In the genomic region with DNA sequence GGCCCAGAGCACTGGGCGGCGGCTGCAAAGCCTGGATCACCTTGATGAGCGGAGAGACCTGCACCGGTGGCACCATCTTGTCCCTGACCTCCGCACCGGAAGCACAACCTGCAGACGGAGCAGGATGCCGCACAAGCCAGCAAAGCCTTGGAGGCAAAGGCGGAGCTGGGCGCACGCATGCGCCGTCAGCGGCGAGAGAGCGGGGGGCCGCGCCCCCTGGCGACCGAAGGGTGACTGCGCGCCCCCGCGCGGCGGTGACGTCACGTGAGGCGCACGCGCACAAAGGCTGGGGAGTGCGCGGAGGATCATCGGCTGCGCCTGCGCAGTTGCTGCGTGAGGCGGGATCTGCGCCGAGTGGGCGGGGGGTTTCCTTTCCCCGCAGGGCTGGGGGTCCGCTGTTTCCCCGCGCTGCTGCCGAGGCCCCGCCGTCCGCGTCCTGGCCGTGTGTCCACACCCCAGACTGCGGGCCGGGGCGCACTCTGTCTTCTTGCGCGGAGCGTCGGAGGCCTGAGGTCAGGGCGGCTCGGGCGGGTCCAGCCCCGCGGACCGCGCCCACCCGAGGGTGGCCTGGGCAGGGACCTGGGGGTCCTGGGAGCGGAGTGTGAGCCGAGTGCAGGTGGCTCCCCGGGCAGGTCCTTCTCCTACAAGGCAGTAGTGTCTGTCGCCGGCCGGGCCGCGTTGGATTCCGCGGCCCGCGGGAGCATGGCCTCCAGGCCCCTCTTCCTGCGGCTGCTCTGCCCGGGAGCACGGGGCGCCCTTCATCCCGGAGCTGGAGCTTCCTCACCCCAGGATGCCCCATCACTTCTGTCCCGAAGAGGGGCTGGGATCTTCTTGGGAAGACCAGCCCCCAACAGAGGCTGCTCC, we compare ENCODE assay signal across 8 cellular contexts. TPM values are rescaled to one million over a fixed set of nuclear protein-coding genes. Genes with fewer than 3 reads are reported as not detected.
A peak's percentile ranks its signal among the peaks of the same experiment; 100 is the strongest.
DNase-seq lines count a peak whose midpoint lies in the region; ATAC-seq, FAIRE-seq and TF ChIP-seq lines count a peak whose summit lies in the region.

Gene ATP5ME (minus strand): TSS at position 105 of the 864 bp plus-strand sequence. CDS start 29 bp downstream, at position 76.
Gene MYL5 (plus strand): TSS at position 371 of the 864 bp plus-strand sequence. CDS start 3,485 bp downstream, outside the sequence.

- ATAC-seq in HG02840 (IDR thresholded peaks at IDR 0.05; ENCODE audit: low FRiP score, unreplicated experiment) (peak; percentile 78), heart right ventricle (peak; percentile 86 to 95 (median 89)), upper lobe of left lung (ENCODE audit: low FRiP score in 2 of 2) (peak; percentile 95 to 96)

- peaks cover 0 to 32% (median 17%) of the 10 kb centered on the region in 9 donors for H3K36me3 ChIP-seq in heart right ventricle
- H3K36me3 ChIP-seq in upper lobe of left lung = peaks cover 3 to 32% (median 15%) of the 10 kb centered on the region in 4 donors

- peak; percentile 100 for FAIRE-seq in GM12891 (lab: Jason Lieb, UNC)

- H3K27ac ChIP-seq in adipose tissue (ENCODE audit: low read depth, low read length) (no peak within 1 kb of the TSS), heart right ventricle (peak within 1 kb of the TSS; percentile 57 to 99 (median 95)), upper lobe of left lung (peak within 1 kb of the TSS; percentile 89 to 98 (median 92))

- peak within 1 kb of the TSS; percentile 70 to 100 (median 89) for H3K4me3 ChIP-seq in heart right ventricle
- H3K4me3 ChIP-seq in upper lobe of left lung = peak within 1 kb of the TSS; percentile 50 to 97 (median 75)

- peak; percentile 85 to 99 (median 96) for TF ChIP-seq CTCF in heart right ventricle (IDR thresholded peaks at IDR 0.05)
- peak; percentile 80 to 100 (median 98) for TF ChIP-seq CTCF in upper lobe of left lung (IDR thresholded peaks at IDR 0.05)

- WGBS in adipose tissue, 3 donors = 0% methylated on average over 67 to 84 of the region's 84 CpGs
- WGBS in heart right ventricle, 2 donors = 0 to 1% methylated on average over 76 to 84 of the region's 84 CpGs
- WGBS in upper lobe of left lung, 2 donors = 0% methylated on average over 6 to 24 of the region's 84 CpGs

- TF ChIP-seq POLR2A in GM12891 (IDR thresholded peaks at IDR 0.05; ENCODE audit: low read depth, low read length) = peak; percentile 91
- peak; percentile 23 to 91 (median 82) for TF ChIP-seq POLR2A in upper lobe of left lung (IDR thresholded peaks at IDR 0.05)

- TF ChIP-seq EP300 in upper lobe of left lung (IDR thresholded peaks at IDR 0.05) = peak in 1 of 4 donors; percentile 56

- intact Hi-C loops in heart right ventricle (cut with DNase I) = no loop called here
- intact Hi-C loops in posterior cingulate gyrus (cut with DNase I) = loop anchor here (10.0 kb wide), 2 partner anchors 70 to 200 kb away; no protein-coding TSS in a partner anchor

- H3K9me3 ChIP-seq in heart right ventricle = no peaks in the 10 kb centered on the region
- no peaks in the 10 kb centered on the region for H3K9me3 ChIP-seq in upper lobe of left lung

- peaks cover 5 to 33% (median 26%) of the 10 kb centered on the region in 9 donors for H3K4me1 ChIP-seq in heart right ventricle
- H3K4me1 ChIP-seq in upper lobe of left lung = peaks cover 11 to 28% (median 17%) of the 10 kb centered on the region in 4 donors

- DNase-seq in GM12891 (ENCODE audit: insufficient read length, low spot score) (peak; percentile 100), NCI-H1436 (lab: John Stamatoyannopoulos, UW) (peak; percentile 95), T follicular helper cell (ENCODE audit: low read depth) (peak; percentile 97), heart right ventricle (peak; percentile 96 to 97), posterior cingulate gyrus (peak; percentile 91 to 99 (median 95)), upper lobe of left lung (peak; percentile 99 to 100)

- H3K27me3 ChIP-seq in heart right ventricle = no peaks in the 10 kb centered on the region
- no peaks in the 10 kb centered on the region for H3K27me3 ChIP-seq in upper lobe of left lung

TF ChIP-seq in GM12891, 5 proteins besides CTCF, POLR2A, EP300 and RAD21:
- no peak for TF ChIP-seq PAX5 (IDR thresholded peaks at IDR 0.05; ENCODE audit: insufficient read depth, low read length, severe bottlenecking)
- TF ChIP-seq POU2F2 (IDR thresholded peaks at IDR 0.05; ENCODE audit: low read depth, low read length) = peak; percentile 22; the same call in 1 of the 2 replicates
- no peak for TF ChIP-seq SPI1 (IDR thresholded peaks at IDR 0.05; ENCODE audit: low read depth, low read length)
- peak; percentile 88 for TF ChIP-seq TAF1 (IDR thresholded peaks at IDR 0.05; ENCODE audit: low read depth, low read length)
- peak; percentile 87 for TF ChIP-seq POLR2AphosphoS5 (IDR thresholded peaks at IDR 0.05; ENCODE audit: low read depth, low read length)

RNA-seq across cellular contexts. Expression of gene ATP5ME, which starts in this region (rescaled TPM):
- polyA plus RNA-seq in GM12891 (2012; ENCODE audit: low read depth, missing spikeins) = 1,492 TPM
- polyA plus RNA-seq in adipose tissue (100 to 1,000 TPM; 262 to 586 (median 547) TPM), heart right ventricle (1,000 to 10,000 TPM in 1 of 2 donors, 100 to 1,000 TPM in 1; 999 to 4,239 TPM)
- total RNA-seq in heart right ventricle (1,000 to 10,000 TPM in 5 of 10 donors, 100 to 1,000 TPM in 5; 651 to 1,196 (median 982) TPM), upper lobe of left lung (100 to 1,000 TPM in 3 of 6 donors, 10 to 100 TPM in 3; 22.6 to 216 (median 106) TPM)

RNA-seq across cellular contexts. Expression of gene MYL5, which starts in this region (rescaled TPM):
- 23.8 TPM for polyA plus RNA-seq in GM12891 (2012; ENCODE audit: low read depth, missing spikeins)
- polyA plus RNA-seq in adipose tissue (10 to 100 TPM in 2 of 3 donors, 1 to 10 TPM in 1; 6.4 to 33.9 (median 22.4) TPM), heart right ventricle (1 to 10 TPM; 3.3 to 8.1 TPM)
- total RNA-seq in heart right ventricle (1 to 10 TPM; 4.0 to 7.5 (median 6.1) TPM), upper lobe of left lung (10 to 100 TPM in 4 of 6 donors, 1 to 10 TPM in 2; 4.7 to 25.1 (median 17.1) TPM)
